ENCODE assay signal across 1 cellular context in genomic region chr10:26931223-26931622, GRCh38.
A peak's percentile ranks its signal among the peaks of the same experiment; 100 is the strongest.
TF ChIP-seq lines count a peak whose summit lies in the region.

No MANE protein-coding gene starts in this region.

TF ChIP-seq in HepG2, 621 proteins besides CTCF, POLR2A, EP300 and RAD21 (continued from another document and continues in another):
- no peak for TF ChIP-seq ZBTB40 (IDR thresholded peaks at IDR 0.05)
- TF ChIP-seq ZBTB40 (CRISPR knock-in tag; IDR thresholded peaks at IDR 0.05) = no peak
- TF ChIP-seq MTF2 (CRISPR knock-in tag; IDR thresholded peaks at IDR 0.05; ENCODE audit: borderline replicate concordance) = no peak
- TF ChIP-seq KLF16 (CRISPR knock-in tag; IDR thresholded peaks at IDR 0.05) = no peak
- TF ChIP-seq ZNF142 (CRISPR knock-in tag; IDR thresholded peaks at IDR 0.05) = no peak
- TF ChIP-seq BCLAF1 (IDR thresholded peaks at IDR 0.05) = no peak
- TF ChIP-seq, protein P1, sequence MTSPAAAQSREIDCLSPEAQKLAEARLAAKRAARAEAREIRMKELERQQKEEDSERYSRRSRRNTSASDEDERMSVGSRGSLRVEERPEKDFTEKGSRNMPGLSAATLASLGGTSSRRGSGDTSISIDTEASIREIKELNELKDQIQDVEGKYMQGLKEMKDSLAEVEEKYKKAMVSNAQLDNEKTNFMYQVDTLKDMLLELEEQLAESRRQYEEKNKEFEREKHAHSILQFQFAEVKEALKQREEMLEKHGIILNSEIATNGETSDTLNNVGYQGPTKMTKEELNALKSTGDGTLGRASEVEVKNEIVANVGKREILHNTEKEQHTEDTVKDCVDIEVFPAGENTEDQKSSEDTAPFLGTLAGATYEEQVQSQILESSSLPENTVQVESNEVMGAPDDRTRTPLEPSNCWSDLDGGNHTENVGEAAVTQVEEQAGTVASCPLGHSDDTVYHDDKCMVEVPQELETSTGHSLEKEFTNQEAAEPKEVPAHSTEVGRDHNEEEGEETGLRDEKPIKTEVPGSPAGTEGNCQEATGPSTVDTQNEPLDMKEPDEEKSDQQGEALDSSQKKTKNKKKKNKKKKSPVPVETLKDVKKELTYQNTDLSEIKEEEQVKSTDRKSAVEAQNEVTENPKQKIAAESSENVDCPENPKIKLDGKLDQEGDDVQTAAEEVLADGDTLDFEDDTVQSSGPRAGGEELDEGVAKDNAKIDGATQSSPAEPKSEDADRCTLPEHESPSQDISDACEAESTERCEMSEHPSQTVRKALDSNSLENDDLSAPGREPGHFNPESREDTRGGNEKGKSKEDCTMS (CRISPR knock-in tag; conservative IDR thresholded peaks at IDR 0.05) = no peak
- TF ChIP-seq ZNF772 (CRISPR knock-in tag; IDR thresholded peaks at IDR 0.05) = no peak
- TF ChIP-seq ZC3H13 (CRISPR knock-in tag; IDR thresholded peaks at IDR 0.05) = no peak
- peak; percentile 85 for TF ChIP-seq PATZ1 (CRISPR knock-in tag; IDR thresholded peaks at IDR 0.05)
- no peak for TF ChIP-seq KDM5B (CRISPR knock-in tag; IDR thresholded peaks at IDR 0.05; ENCODE audit: borderline replicate concordance)
- peak; percentile 60; the same call in 1 of the 2 replicates for TF ChIP-seq ERF (CRISPR knock-in tag; IDR thresholded peaks at IDR 0.05)
- TF ChIP-seq TEAD3 (CRISPR knock-in tag; optimal IDR thresholded peaks at IDR 0.05; ENCODE audit: borderline replicate concordance) = no peak
- no peak for TF ChIP-seq ZFP36L1 (CRISPR knock-in tag; IDR thresholded peaks at IDR 0.05)
- no peak for TF ChIP-seq REL (CRISPR knock-in tag; conservative IDR thresholded peaks at IDR 0.05)
- TF ChIP-seq, protein P2, sequence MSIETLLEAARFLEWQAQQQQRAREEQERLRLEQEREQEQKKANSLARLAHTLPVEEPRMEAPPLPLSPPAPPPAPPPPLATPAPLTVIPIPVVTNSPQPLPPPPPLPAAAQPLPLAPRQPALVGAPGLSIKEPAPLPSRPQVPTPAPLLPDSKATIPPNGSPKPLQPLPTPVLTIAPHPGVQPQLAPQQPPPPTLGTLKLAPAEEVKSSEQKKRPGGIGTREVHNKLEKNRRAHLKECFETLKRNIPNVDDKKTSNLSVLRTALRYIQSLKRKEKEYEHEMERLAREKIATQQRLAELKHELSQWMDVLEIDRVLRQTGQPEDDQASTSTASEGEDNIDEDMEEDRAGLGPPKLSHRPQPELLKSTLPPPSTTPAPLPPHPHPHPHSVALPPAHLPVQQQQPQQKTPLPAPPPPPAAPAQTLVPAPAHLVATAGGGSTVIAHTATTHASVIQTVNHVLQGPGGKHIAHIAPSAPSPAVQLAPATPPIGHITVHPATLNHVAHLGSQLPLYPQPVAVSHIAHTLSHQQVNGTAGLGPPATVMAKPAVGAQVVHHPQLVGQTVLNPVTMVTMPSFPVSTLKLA (IDR thresholded peaks at IDR 0.05) = no peak
- no peak for TF ChIP-seq ZNF256 (CRISPR knock-in tag; conservative IDR thresholded peaks at IDR 0.05)
- no peak for TF ChIP-seq MEIS2 (CRISPR knock-in tag; IDR thresholded peaks at IDR 0.05)
- no peak for TF ChIP-seq HCFC1 (IDR thresholded peaks at IDR 0.05; ENCODE audit: low read depth, low read length)
- no peak for TF ChIP-seq ZBTB46 (CRISPR knock-in tag; IDR thresholded peaks at IDR 0.05; ENCODE audit: borderline replicate concordance)
- TF ChIP-seq YEATS2 (CRISPR knock-in tag; IDR thresholded peaks at IDR 0.05; ENCODE audit: borderline replicate concordance) = no peak
- TF ChIP-seq SP5 (CRISPR knock-in tag; IDR thresholded peaks at IDR 0.05; ENCODE audit: borderline replicate concordance, low read depth) = peak; percentile 91
- no peak for TF ChIP-seq MTF1 (CRISPR knock-in tag; IDR thresholded peaks at IDR 0.05)
- no peak for TF ChIP-seq KLF9 (CRISPR knock-in tag; IDR thresholded peaks at IDR 0.05; ENCODE audit: low read depth)
- no peak for TF ChIP-seq NFRKB (IDR thresholded peaks at IDR 0.05)
- TF ChIP-seq NPAS2 (CRISPR knock-in tag; IDR thresholded peaks at IDR 0.05; ENCODE audit: borderline replicate concordance) = no peak
- TF ChIP-seq TMF1 (CRISPR knock-in tag; IDR thresholded peaks at IDR 0.05; ENCODE audit: low read depth) = no peak
- TF ChIP-seq ZNF326 (CRISPR knock-in tag; IDR thresholded peaks at IDR 0.05; ENCODE audit: borderline replicate concordance) = no peak
- no peak for TF ChIP-seq CENPX (CRISPR knock-in tag; IDR thresholded peaks at IDR 0.05)
